In genomic region chr5:180396931-180397330, GRCh38 we compare ENCODE assay signal across 18 cellular contexts. TPM values are rescaled to one million over a fixed set of nuclear protein-coding genes. Genes with fewer than 3 reads are reported as not detected.
"Had no signal": no experiment of that assay in that cellular context is flagged by ENCODE, and none has a peak within 500 bp of the region (broad histone marks: within the 10 kb centered on the region; RNA-seq: fewer than 3 reads in every experiment).

No MANE protein-coding gene starts in this region.

- H3K9me3 Mint-ChIP-seq: activated B cell treated with CpG ODN at 0.5 μM for 24 hours; activated CD4-positive, alpha-beta T cell treated with anti-CD3 and anti-CD28 coated beads, Interleukin-2, amount 10 ng/mL, durations not matched to agents 24 days and 14 days; type B pancreatic cell had no signal

- H3K27me3 Mint-ChIP-seq: activated CD4-positive, alpha-beta T cell treated with anti-CD3 and anti-CD28 coated beads, Interleukin-2, amount 10 ng/mL, durations not matched to agents 24 days and 14 days; activated naive CD8-positive, alpha-beta T cell; type B pancreatic cell had no signal

- H3K4me3 ChIP-seq: body of pancreas, esophagus squamous epithelium, lower lobe of right lung, right lobe of liver, smooth muscle cell had no signal

- H3K27ac Mint-ChIP-seq: activated B cell treated with CpG ODN at 0.5 μM for 24 hours; activated CD4-positive, alpha-beta T cell treated with anti-CD3 and anti-CD28 coated beads, Interleukin-2, amount 10 ng/mL, durations not matched to agents 24 days and 14 days; activated CD8-positive, alpha-beta T cell treated with anti-CD3 and anti-CD28 coated beads, Interleukin-2, amount 10 ng/mL, durations not matched to agents 7 days and 5 days; activated naive CD8-positive, alpha-beta T cell; type B pancreatic cell had no signal

- ATAC-seq: activated CD8-positive, alpha-beta T cell treated with anti-CD3 and anti-CD28 coated beads, Interleukin-2, amount 10 ng/mL, durations not matched to agents 7 days and 5 days; body of pancreas; lower lobe of right lung; right lobe of liver; stimulated activated naive CD8-positive, alpha-beta T cell treated with anti-CD3 and anti-CD28 coated beads, Interleukin-15, Interleukin-2, amounts not matched to agents 100 U/mL and 50 U/mL, for 24 hours had no signal

- H3K4me1 Mint-ChIP-seq: activated B cell treated with CpG ODN at 0.5 μM for 24 hours; activated CD4-positive, alpha-beta T cell treated with anti-CD3 and anti-CD28 coated beads, Interleukin-2, amount 10 ng/mL, durations not matched to agents 24 days and 14 days had no signal

- H3K27me3 ChIP-seq: body of pancreas, esophagus squamous epithelium, right lobe of liver had no signal

- H3K36me3 Mint-ChIP-seq: activated naive CD8-positive, alpha-beta T cell; type B pancreatic cell had no signal

- H3K4me3 Mint-ChIP-seq: activated B cell treated with CpG ODN at 0.5 μM for 24 hours; activated CD4-positive, alpha-beta T cell treated with anti-CD3 and anti-CD28 coated beads, Interleukin-2, amount 10 ng/mL, durations not matched to agents 24 days and 14 days; activated CD8-positive, alpha-beta T cell treated with anti-CD3 and anti-CD28 coated beads, Interleukin-2, amount 10 ng/mL, durations not matched to agents 7 days and 5 days; activated naive CD8-positive, alpha-beta T cell; type B pancreatic cell had no signal

- DNase-seq: activated B cell treated with CpG ODN at 0.5 μM for 24 hours; activated CD4-positive, alpha-beta T cell treated with anti-CD3 and anti-CD28 coated beads, Interleukin-2, amount 10 ng/mL, durations not matched to agents 24 days and 14 days; activated CD8-positive, alpha-beta memory T cell treated with anti-CD3 and anti-CD28 coated beads, Interleukin-2, amount 50 U/mL, for 4 hours; activated CD8-positive, alpha-beta T cell treated with anti-CD3 and anti-CD28 coated beads, Interleukin-2, amount 10 ng/mL, durations not matched to agents 7 days and 5 days; activated gamma-delta T cell; activated T-cell treated with anti-CD3 and anti-CD28 coated beads, Interleukin-2, amount 50 U/mL, for 48 hours; amniotic stem cell; body of pancreas; central memory CD4-positive, alpha-beta T cell; effector CD8-positive, alpha-beta T cell; esophagus squamous epithelium; lower lobe of right lung; right lobe of liver; stimulated activated naive CD8-positive, alpha-beta T cell treated with anti-CD3 and anti-CD28 coated beads, Interleukin-15, Interleukin-2, amounts not matched to agents 100 U/mL and 50 U/mL, for 24 hours had no signal

- H3K36me3 ChIP-seq: esophagus squamous epithelium, lower lobe of right lung, right lobe of liver had no signal

RNA-seq across cellular contexts. Expression of gene GFPT2, which starts 43.8 kb away (rescaled TPM):
- total RNA-seq: T-helper 2 cell treated with Interferon-gamma antibody and Interleukin-4, amounts not matched to agents 100 ng/mL and 5 ng/mL, for 36 hours had no signal
